Comparison of ENCODE assay signal across 1 cellular context in the genomic region with DNA sequence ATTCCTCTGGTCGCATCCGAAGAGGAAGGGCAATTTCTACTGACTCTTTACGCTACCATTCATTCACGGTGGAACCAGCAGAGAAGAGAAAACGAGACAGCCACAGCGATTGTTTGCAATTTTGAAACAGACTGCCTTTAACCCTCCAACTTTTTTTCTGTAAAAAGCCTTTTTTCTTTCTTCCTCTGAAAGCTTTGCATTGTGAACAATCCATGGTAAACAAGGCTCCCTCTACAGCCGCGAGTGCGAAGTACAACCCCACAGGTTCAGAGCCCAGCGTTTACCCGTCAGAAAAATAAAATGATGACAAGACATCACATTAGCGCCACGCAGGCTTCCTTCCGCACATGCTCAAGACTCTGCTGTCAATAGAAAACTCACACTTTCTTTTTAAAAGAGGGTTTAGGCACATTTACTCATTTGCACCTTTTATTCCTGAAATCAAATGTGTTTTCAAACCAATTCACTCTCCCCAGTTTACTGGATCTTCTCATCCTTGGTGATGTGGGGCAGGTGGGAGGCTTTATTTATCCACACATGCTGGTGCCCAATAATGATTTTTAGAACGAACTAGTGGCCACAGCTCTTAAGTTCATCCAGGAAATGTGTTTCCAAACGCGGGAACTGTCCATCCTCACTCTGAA.
TF ChIP-seq lines count a peak whose summit lies in the region.

No MANE protein-coding gene starts in this region.

TF ChIP-seq in K562, 482 proteins besides CTCF, POLR2A, EP300 and RAD21 (continued from another document):
- no peak for TF ChIP-seq SRSF9 (IDR thresholded peaks at IDR 0.05; ENCODE audit: borderline replicate concordance, low read depth, low read length)
- TF ChIP-seq ZNF507 (tag; conservative IDR thresholded peaks at IDR 0.05) = no peak
- TF ChIP-seq, protein P1, sequence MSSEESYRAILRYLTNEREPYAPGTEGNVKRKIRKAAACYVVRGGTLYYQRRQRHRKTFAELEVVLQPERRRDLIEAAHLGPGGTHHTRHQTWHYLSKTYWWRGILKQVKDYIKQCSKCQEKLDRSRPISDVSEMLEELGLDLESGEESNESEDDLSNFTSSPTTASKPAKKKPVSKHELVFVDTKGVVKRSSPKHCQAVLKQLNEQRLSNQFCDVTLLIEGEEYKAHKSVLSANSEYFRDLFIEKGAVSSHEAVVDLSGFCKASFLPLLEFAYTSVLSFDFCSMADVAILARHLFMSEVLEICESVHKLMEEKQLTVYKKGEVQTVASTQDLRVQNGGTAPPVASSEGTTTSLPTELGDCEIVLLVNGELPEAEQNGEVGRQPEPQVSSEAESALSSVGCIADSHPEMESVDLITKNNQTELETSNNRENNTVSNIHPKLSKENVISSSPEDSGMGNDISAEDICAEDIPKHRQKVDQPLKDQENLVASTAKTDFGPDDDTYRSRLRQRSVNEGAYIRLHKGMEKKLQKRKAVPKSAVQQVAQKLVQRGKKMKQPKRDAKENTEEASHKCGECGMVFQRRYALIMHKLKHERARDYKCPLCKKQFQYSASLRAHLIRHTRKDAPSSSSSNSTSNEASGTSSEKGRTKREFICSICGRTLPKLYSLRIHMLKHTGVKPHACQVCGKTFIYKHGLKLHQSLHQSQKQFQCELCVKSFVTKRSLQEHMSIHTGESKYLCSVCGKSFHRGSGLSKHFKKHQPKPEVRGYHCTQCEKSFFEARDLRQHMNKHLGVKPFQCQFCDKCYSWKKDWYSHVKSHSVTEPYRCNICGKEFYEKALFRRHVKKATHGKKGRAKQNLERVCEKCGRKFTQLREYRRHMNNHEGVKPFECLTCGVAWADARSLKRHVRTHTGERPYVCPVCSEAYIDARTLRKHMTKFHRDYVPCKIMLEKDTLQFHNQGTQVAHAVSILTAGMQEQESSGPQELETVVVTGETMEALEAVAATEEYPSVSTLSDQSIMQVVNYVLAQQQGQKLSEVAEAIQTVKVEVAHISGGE (CRISPR knock-in tag; IDR thresholded peaks at IDR 0.05) = no peak
- no peak for TF ChIP-seq ZNF717 (CRISPR knock-in tag; IDR thresholded peaks at IDR 0.05)
- TF ChIP-seq ZNF23 (CRISPR knock-in tag; IDR thresholded peaks at IDR 0.05) = no peak
- TF ChIP-seq RNF2 (IDR thresholded peaks at IDR 0.05) = no peak
- no peak for TF ChIP-seq ESRRA (IDR thresholded peaks at IDR 0.05; ENCODE audit: borderline replicate concordance, low read depth)
- TF ChIP-seq SMAD1 (IDR thresholded peaks at IDR 0.05; ENCODE audit: low read depth, low read length, partially characterized antibody) = no peak
- TF ChIP-seq ZNF212 (CRISPR knock-in tag; IDR thresholded peaks at IDR 0.05) = no peak
- no peak for TF ChIP-seq ARNT (IDR thresholded peaks at IDR 0.05)
- no peak for TF ChIP-seq ZNF668 (CRISPR knock-in tag; IDR thresholded peaks at IDR 0.05)
- TF ChIP-seq NBN (IDR thresholded peaks at IDR 0.05; ENCODE audit: low read depth) = no peak
- peak; percentile 60 for TF ChIP-seq ZNF316 (IDR thresholded peaks at IDR 0.05)
- TF ChIP-seq, protein P2, sequence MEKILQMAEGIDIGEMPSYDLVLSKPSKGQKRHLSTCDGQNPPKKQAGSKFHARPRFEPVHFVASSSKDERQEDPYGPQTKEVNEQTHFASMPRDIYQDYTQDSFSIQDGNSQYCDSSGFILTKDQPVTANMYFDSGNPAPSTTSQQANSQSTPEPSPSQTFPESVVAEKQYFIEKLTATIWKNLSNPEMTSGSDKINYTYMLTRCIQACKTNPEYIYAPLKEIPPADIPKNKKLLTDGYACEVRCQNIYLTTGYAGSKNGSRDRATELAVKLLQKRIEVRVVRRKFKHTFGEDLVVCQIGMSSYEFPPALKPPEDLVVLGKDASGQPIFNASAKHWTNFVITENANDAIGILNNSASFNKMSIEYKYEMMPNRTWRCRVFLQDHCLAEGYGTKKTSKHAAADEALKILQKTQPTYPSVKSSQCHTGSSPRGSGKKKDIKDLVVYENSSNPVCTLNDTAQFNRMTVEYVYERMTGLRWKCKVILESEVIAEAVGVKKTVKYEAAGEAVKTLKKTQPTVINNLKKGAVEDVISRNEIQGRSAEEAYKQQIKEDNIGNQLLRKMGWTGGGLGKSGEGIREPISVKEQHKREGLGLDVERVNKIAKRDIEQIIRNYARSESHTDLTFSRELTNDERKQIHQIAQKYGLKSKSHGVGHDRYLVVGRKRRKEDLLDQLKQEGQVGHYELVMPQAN (IDR thresholded peaks at IDR 0.05; ENCODE audit: borderline replicate concordance) = 0 out of 2 replicates have a peak, but pooled peaks have one; percentile 26
- no peak for TF ChIP-seq ATF1 (CRISPR knock-in tag; IDR thresholded peaks at IDR 0.05)
- TF ChIP-seq ATF1 (tag; IDR thresholded peaks at IDR 0.05) = no peak
- TF ChIP-seq SMC3 (conservative IDR thresholded peaks at IDR 0.05; ENCODE audit: insufficient read depth, low read depth, low read length) = peak; percentile 45; the same call in 1 of the 2 replicates
- no peak for TF ChIP-seq TAL1 (IDR thresholded peaks at IDR 0.05)
- TF ChIP-seq, protein P3, sequence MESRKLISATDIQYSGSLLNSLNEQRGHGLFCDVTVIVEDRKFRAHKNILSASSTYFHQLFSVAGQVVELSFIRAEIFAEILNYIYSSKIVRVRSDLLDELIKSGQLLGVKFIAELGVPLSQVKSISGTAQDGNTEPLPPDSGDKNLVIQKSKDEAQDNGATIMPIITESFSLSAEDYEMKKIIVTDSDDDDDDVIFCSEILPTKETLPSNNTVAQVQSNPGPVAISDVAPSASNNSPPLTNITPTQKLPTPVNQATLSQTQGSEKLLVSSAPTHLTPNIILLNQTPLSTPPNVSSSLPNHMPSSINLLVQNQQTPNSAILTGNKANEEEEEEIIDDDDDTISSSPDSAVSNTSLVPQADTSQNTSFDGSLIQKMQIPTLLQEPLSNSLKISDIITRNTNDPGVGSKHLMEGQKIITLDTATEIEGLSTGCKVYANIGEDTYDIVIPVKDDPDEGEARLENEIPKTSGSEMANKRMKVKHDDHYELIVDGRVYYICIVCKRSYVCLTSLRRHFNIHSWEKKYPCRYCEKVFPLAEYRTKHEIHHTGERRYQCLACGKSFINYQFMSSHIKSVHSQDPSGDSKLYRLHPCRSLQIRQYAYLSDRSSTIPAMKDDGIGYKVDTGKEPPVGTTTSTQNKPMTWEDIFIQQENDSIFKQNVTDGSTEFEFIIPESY (CRISPR knock-in tag; IDR thresholded peaks at IDR 0.05) = no peak
TF ChIP-seq in K562: peak in this region for 14.
